Comparison of ENCODE assay signal across 1 cellular context in genomic region chr14:91270188-91270587, GRCh38.
TF ChIP-seq lines count a peak whose summit lies in the region.

No MANE protein-coding gene starts in this region.

TF ChIP-seq in K562, 482 proteins besides CTCF, POLR2A, EP300 and RAD21 (continued from another document):
- peak; percentile 27; the same call in 1 of the 2 replicates for TF ChIP-seq ZNF121 (CRISPR knock-in tag; conservative IDR thresholded peaks at IDR 0.05)
